In genomic region chr21:43774163-43774562, GRCh38 we compare ENCODE assay signal across 1 cellular context.
TF ChIP-seq lines count a peak whose summit lies in the region.

No MANE protein-coding gene starts in this region.

TF ChIP-seq in K562, 482 proteins besides CTCF, POLR2A, EP300 and RAD21:
- peak; percentile 60; the same call in 1 of the 2 replicates for TF ChIP-seq ZKSCAN1 (IDR thresholded peaks at IDR 0.05; ENCODE audit: low read depth, low read length)
- no peak for TF ChIP-seq LEF1 (IDR thresholded peaks at IDR 0.05)
